8 cellular contexts compared by ENCODE assay signal in genomic region chr10:124688889-124689670, GRCh38. TPM values are rescaled to one million over a fixed set of nuclear protein-coding genes. Genes with fewer than 3 reads are reported as not detected.
DNase-seq lines count a peak whose midpoint lies in the region; ATAC-seq and TF ChIP-seq lines count a peak whose summit lies in the region.

No MANE protein-coding gene starts in this region.

- peaks cover 98% of the 10 kb centered on the region for H3K4me1 ChIP-seq in left ventricle myocardium inferior
- H3K4me1 ChIP-seq in testis = peaks cover 72% of the 10 kb centered on the region
- H3K4me1 ChIP-seq in suprapubic skin = peaks cover 49% of the 10 kb centered on the region

- no peak for TF ChIP-seq EP300 in suprapubic skin (IDR thresholded peaks at IDR 0.05)

- H3K9me3 ChIP-seq in left ventricle myocardium inferior (replicated peaks) = no peaks in the 10 kb centered on the region
- H3K9me3 ChIP-seq in testis = no peaks in the 10 kb centered on the region
- H3K9me3 ChIP-seq in suprapubic skin = no peaks in the 10 kb centered on the region
- H3K9me3 ChIP-seq in WERI-Rb-1 (ENCODE audit: severe bottlenecking) = no peaks in the 10 kb centered on the region

- ATAC-seq in GM18519 (IDR thresholded peaks at IDR 0.05; ENCODE audit: low FRiP score, unreplicated experiment) (peak; percentile 87), HG02840 (IDR thresholded peaks at IDR 0.05; ENCODE audit: low FRiP score, unreplicated experiment) (peak; percentile 86)

- no peak overlapping the region for H3K4me3 ChIP-seq in left ventricle myocardium inferior
- no peak overlapping the region for H3K4me3 ChIP-seq in testis
- H3K4me3 ChIP-seq in suprapubic skin = no peak overlapping the region
- H3K4me3 ChIP-seq in WERI-Rb-1 (ENCODE audit: low read depth, low read length) = no peak overlapping the region

- H3K27me3 ChIP-seq in left ventricle myocardium inferior (ENCODE audit: low read depth) (no peaks in the 10 kb centered on the region), testis (no peaks in the 10 kb centered on the region), suprapubic skin (no peaks in the 10 kb centered on the region), WERI-Rb-1 (ENCODE audit: insufficient read depth, low read depth, severe bottlenecking) (no peaks in the 10 kb centered on the region)

- H3K27ac ChIP-seq in left ventricle myocardium inferior (replicated peaks) = peak overlapping the region; percentile 90
- H3K27ac ChIP-seq in testis = peak overlapping the region; percentile 46 to 71
- no peak overlapping the region for H3K27ac ChIP-seq in suprapubic skin
- no peak overlapping the region for H3K27ac ChIP-seq in WERI-Rb-1

- TF ChIP-seq CTCF in left ventricle myocardium inferior (IDR thresholded peaks at IDR 0.05; ENCODE audit: borderline replicate concordance) = no peak
- TF ChIP-seq CTCF in testis (IDR thresholded peaks at IDR 0.05) = no peak
- TF ChIP-seq CTCF in suprapubic skin (IDR thresholded peaks at IDR 0.05) = no peak
- no peak for TF ChIP-seq CTCF in WERI-Rb-1 (IDR thresholded peaks at IDR 0.05; ENCODE audit: low read depth, low read length)

- no peak for TF ChIP-seq POLR2A in testis (IDR thresholded peaks at IDR 0.05)
- TF ChIP-seq POLR2A in suprapubic skin (IDR thresholded peaks at IDR 0.05) = no peak

- intact Hi-C loops in left ventricle myocardium inferior (cut with micrococcal nuclease) (no loop called here), testis (cut with DNase I; ENCODE audit: low total_unique reads) (no loop called here)

- peak; percentile 20 to 34 for DNase-seq in activated CD4-positive, alpha-beta T cell treated with anti-CD3 and anti-CD28 coated beads, Interleukin-2, amount 50 U/mL, for 4 hours
- DNase-seq in left ventricle myocardium inferior (no peak), testis (no peak), NCI-H524 treated with DMSO at 0.1 percent for 48 hours (lab: John Stamatoyannopoulos, UW) (no peak), suprapubic skin (ENCODE audit: low spot score in 2 of 2) (no peak), WERI-Rb-1 (no peak)

- WGBS in testis, 2 donors = 38 to 50% methylated on average over 12 of the region's 12 CpGs
- WGBS in suprapubic skin = 87% methylated on average over 12 of the region's 12 CpGs

- H3K36me3 ChIP-seq in left ventricle myocardium inferior (peaks cover 15% of the 10 kb centered on the region), testis (ENCODE audit: low read depth, missing control alignments) (no peaks in the 10 kb centered on the region), suprapubic skin (peaks cover 21% of the 10 kb centered on the region), WERI-Rb-1 (peaks cover 11% of the 10 kb centered on the region)

RNA-seq across cellular contexts. Expression of gene FAM53B, which starts 55.1 kb away (rescaled TPM):
- total RNA-seq in left ventricle myocardium inferior (53.4 TPM), testis (100 to 1,000 TPM; 109 to 125 TPM), suprapubic skin (10 to 100 TPM; 63.5 to 75.5 (median 67.3) TPM)
- polyA plus RNA-seq in testis (ENCODE audit: insufficient read depth, low read depth, low replicate concordance) = 36.9 TPM

Comparison
In these comparisons a context has a peak if more than half of its experiments do, and no peak if none do; other contexts are left out.
1. DNase-seq: peak in activated CD4-positive, alpha-beta T cell treated with anti-CD3 and anti-CD28 coated beads, Interleukin-2, amount 50 U/mL, for 4 hours (2 of 2); none in left ventricle myocardium inferior (single experiment), testis (single experiment), NCI-H524 treated with DMSO at 0.1 percent for 48 hours (single experiment), suprapubic skin (0 of 2) and WERI-Rb-1 (single experiment).
2. H3K27ac ChIP-seq: peak in left ventricle myocardium inferior (single experiment) and testis (2 of 2); none in suprapubic skin (single experiment) and WERI-Rb-1 (single experiment).